ENCODE assay signal across 15 cellular contexts in the genomic region with DNA sequence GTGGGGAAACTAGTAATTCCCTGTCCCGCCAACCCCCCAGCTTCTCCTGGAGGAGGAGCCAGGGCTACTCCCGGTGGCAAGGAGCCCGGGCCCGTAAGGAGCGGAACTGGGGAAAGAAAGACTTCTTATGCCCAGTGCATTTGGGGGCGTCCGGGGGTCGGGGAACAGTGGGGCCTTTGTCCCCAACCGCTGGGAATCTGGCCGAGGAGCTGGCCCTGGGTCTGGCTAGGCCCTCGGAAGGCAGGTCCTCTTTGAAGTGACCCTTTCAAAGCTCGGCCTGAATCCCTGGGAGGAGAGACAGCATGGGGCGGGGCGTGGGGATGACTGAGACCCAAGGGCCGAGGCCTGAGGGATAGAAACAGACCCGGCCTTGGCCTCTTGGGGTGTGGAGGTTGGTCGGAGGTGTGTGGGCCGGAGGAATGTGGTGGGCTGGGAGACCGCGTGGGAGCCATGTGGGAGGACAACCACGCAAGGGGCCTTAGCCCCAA.
DNase-seq lines count a peak whose midpoint lies in the region; FAIRE-seq lines count a peak whose summit lies in the region.
"Had no signal": no experiment of that assay in that cellular context is flagged by ENCODE, and none has a peak within 500 bp of the region (broad histone marks: within the 10 kb centered on the region; RNA-seq: fewer than 3 reads in every experiment).

No MANE protein-coding gene starts in this region.

- no peaks in the 10 kb centered on the region for H3K27me3 ChIP-seq in BLaER1

- H3K4me2 ChIP-seq in BLaER1: no peak overlapping the region

- DNase-seq in hippocampal formation (lab: John Stamatoyannopoulos, UW) (peak; percentile 25 to 67), posterior cingulate gyrus (peak in 9 of 10 donors; percentile 51 to 94 (median 70)), NCI-H2029 (lab: John Stamatoyannopoulos, UW) (no peak), NOMO-1 (lab: John Stamatoyannopoulos, UW; ENCODE audit: unreplicated experiment in 2 of 2) (no peak), KG1 (lab: John Stamatoyannopoulos, UW) (no peak), GM19239 (ENCODE audit: insufficient read length, low spot score) (no peak)
- DNase-seq: activated B cell treated with CpG ODN at 0.5 μM for 24 hours; activated naive CD8-positive, alpha-beta T cell treated with anti-CD3 and anti-CD28 coated beads, Interleukin-2, amount 10 ng/mL, durations not matched to agents 7 days and 5 days; CD4-positive, CD25-positive, alpha-beta regulatory T cell; DMS79; NCI-H345; NK-92 treated with Interleukin-12 subunit alpha and Interleukin-12 subunit beta, amount 100 ng/mL, for 24 hours; stimulated activated naive CD4-positive, alpha-beta T cell treated with Interleukin-2 at 50 U/mL for 16 hours had no signal

- peaks cover 74% of the 10 kb centered on the region for H3K36me3 ChIP-seq in BLaER1

- H3K27ac ChIP-seq in BLaER1 (peak overlapping the region; percentile 16; the same call in 1 of the 2 replicates), angular gyrus (ENCODE audit: low read depth, low read length) (peak overlapping the region; percentile 98)

- FAIRE-seq in GM19239 (lab: Jason Lieb, UNC): no peak

- no peak overlapping the region for H3K9ac ChIP-seq in BLaER1

- peaks cover 100% of the 10 kb centered on the region for H4K20me1 ChIP-seq in BLaER1

- no peak overlapping the region for H3K4me3 ChIP-seq in BLaER1

- peaks cover 62% of the 10 kb centered on the region for H3K4me1 ChIP-seq in BLaER1

- intact Hi-C loops in posterior cingulate gyrus (cut with DNase I): no loop called here

- no peaks in the 10 kb centered on the region for H3K9me3 ChIP-seq in BLaER1

Comparison
In these comparisons a context has a peak if more than half of its experiments do, and no peak if none do; other contexts are left out.
1. DNase-seq: peak in hippocampal formation (2 of 2) and posterior cingulate gyrus (9 of 10); none in NCI-H2029 (single experiment), NOMO-1 (0 of 2), KG1 (single experiment) and GM19239 (single experiment).